8 cellular contexts compared by ENCODE assay signal in the genomic region with DNA sequence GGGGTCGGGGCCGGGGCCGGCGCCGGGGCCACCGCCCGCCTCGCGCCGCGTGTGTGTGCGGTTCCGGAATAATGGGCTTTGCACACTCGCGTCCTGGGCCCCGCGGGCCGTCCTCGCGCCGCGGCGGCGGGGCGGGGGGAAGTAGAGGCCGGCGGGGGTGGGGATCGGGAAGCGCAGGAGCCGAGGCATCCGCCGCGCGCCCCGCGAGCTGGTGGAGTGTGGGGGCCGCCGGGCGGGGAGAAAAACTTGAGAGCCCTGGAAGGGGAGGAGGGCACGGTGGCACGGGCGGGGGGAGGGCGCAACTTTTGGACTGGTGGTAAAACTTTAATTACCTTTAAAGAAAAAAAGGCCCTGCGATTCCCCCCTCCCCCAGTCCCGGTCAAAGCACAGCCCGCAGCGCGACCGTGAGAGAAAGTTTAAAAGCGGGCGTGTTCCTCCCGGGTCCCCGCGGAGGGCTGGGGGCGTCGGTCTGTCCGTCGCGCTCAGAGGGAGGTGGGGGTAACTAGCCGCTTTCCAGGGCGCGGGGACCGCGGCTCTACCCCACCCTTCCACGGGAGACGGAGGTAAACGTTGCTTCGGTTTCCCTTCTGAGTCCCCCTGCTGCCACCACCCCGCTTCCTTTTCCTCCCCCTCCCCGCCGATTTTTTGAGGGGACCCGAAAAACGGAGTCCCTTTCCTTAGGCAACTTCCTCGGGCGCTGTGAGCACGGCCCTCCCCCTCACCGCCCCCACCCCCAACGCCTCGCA. TPM values are rescaled to one million over a fixed set of nuclear protein-coding genes. Genes with fewer than 3 reads are reported as not detected.
DNase-seq lines count a peak whose midpoint lies in the region; ATAC-seq and TF ChIP-seq lines count a peak whose summit lies in the region.

No MANE protein-coding gene starts in this region.

- peak overlapping the region; percentile 78 for H3K4me2 ChIP-seq in osteoblast (ENCODE audit: insufficient read depth, low read length)

- TF ChIP-seq CTCF in osteoblast (IDR thresholded peaks at IDR 0.05; ENCODE audit: extremely low read depth, low read depth, low read length), result no peak

- H3K4me3 ChIP-seq in osteoblast (ENCODE audit: insufficient read depth, low read length), result peak overlapping the region; percentile 84

- no peaks in the 10 kb centered on the region for H3K36me3 ChIP-seq in osteoblast (ENCODE audit: insufficient read depth, low read length)

- peaks cover 5% of the 10 kb centered on the region for H3K4me1 ChIP-seq in osteoblast (ENCODE audit: insufficient read depth, low read length)

- no peaks in the 10 kb centered on the region for H3K9me3 ChIP-seq in osteoblast (ENCODE audit: low read depth, low read length)

- ATAC-seq in GM18511 (IDR thresholded peaks at IDR 0.05; ENCODE audit: unreplicated experiment), result peak; percentile 17
- no peak for ATAC-seq in HG02571 (IDR thresholded peaks at IDR 0.05; ENCODE audit: unreplicated experiment)
- no peak for ATAC-seq in HG03159 (IDR thresholded peaks at IDR 0.05; ENCODE audit: unreplicated experiment)

- peaks cover 2% of the 10 kb centered on the region for H3K79me2 ChIP-seq in osteoblast (ENCODE audit: insufficient read depth, low read length)

- no peaks in the 10 kb centered on the region for H4K20me1 ChIP-seq in osteoblast (ENCODE audit: insufficient read depth, low read length)

- peak overlapping the region; percentile 29 for H3K27ac ChIP-seq in osteoblast (ENCODE audit: low read depth, low read length)

- peak overlapping the region; percentile 90 for H2AFZ ChIP-seq in osteoblast (ENCODE audit: low read length)

- no peaks in the 10 kb centered on the region for H3K27me3 ChIP-seq in osteoblast (ENCODE audit: insufficient read depth, low read length)

- DNase-seq in NCI-H774 (lab: John Stamatoyannopoulos, UW) (peak; percentile 8), activated gamma-delta T cell treated with Interleukin-2 at 50 U/mL for 16 hours (peak; percentile 45), germinal center (ENCODE audit: low spot score) (peak; percentile 38), osteoblast (ENCODE audit: insufficient read length, low spot score, missing footprints) (peak; percentile 81), DMS153 (lab: John Stamatoyannopoulos, UW) (no peak)

RNA-seq across cellular contexts. Expression of a gene that starts 1.9 kb away (rescaled TPM):
- total RNA-seq in osteoblast, result 8.5 and 8.7 TPM in 2 replicates
